In the genomic region with DNA sequence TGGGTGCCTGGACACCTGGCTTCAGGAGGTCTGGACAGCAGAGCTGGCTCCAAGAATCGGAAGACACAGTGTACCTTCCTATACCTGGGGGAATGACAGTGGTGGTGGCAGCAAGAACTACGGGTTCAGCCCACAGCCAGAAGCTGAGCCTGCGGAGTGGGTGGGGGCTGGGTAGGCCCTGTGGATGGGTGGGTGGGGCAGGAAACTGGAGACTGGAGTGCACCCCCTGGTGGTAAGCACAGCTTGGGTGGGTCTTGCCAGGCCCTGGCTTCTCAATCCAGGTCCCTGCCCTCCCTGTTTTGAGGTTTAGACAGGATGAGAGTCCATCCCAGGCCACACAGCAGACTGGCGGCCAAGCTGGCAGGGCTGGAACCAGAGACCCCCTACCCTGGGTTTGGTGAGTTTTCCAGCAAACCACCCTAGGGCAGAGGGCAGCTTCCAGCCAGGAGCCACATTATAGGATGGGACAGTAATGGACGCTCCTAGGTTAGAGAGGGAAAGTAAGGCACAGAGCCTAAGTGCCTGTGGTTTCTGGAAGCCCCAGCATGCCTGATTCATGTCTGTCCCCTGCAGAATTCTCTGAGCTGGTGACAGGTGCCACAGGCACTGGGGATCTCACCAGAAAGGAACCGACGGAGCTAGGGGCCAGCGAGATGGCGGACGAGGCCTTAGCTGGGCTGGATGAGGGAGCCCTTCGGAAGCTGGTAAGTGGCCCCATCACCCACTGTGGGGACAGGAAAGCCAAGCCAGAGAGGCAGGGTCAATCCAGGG, we compare ENCODE assay signal across 8 cellular contexts. TPM values are rescaled to one million over a fixed set of nuclear protein-coding genes. Genes with fewer than 3 reads are reported as not detected.
DNase-seq lines count a peak whose midpoint lies in the region; ATAC-seq, FAIRE-seq and TF ChIP-seq lines count a peak whose summit lies in the region.

No MANE protein-coding gene starts in this region.

- H3K9me3 Mint-ChIP-seq in brain = no peaks in the 10 kb centered on the region

- H3K9me3 ChIP-seq in A549 = no peaks in the 10 kb centered on the region
- H3K9me3 ChIP-seq in SK-N-MC (ENCODE audit: low read depth, low read length) = no peaks in the 10 kb centered on the region

- peak; percentile 31 to 52 for TF ChIP-seq RAD21 in A549 (conservative IDR thresholded peaks at IDR 0.05 in 1 of 2, IDR thresholded peaks at IDR 0.05 in 1 of 2)

- TF ChIP-seq CTCF in A549 (IDR thresholded peaks at IDR 0.05) = peak; percentile 53
- peak; percentile 52 for TF ChIP-seq CTCF in GM13977 (IDR thresholded peaks at IDR 0.05; ENCODE audit: extremely low read depth, insufficient read depth, missing control alignments)
- TF ChIP-seq CTCF in brain (conservative IDR thresholded peaks at IDR 0.05) = peak; percentile 26 to 40

- CTCF ChIA-PET in A549 (lab: Yijun Ruan, JAX) = interaction anchor here (0.6 to 5.1 kb wide), 29 partner anchors 9 to 327 kb away, joined by 3 to 34 read pairs (median 4); partner anchors contain the start of genes MORC2, SELENOM and TUG1

- no peak for FAIRE-seq in A549 (lab: Jason Lieb, UNC)

- peaks cover 12% of the 10 kb centered on the region for H3K27me3 Mint-ChIP-seq in brain

- POLR2A ChIA-PET in A549 (lab: Yijun Ruan, JAX) = interaction anchor here (1.1 to 4.3 kb wide), 2 partner anchors 9 to 114 kb away, joined by 3 to 58 read pairs; partner anchors contain the start of genes MORC2 and TUG1

- TF ChIP-seq POLR2A in A549 (IDR thresholded peaks at IDR 0.05; ENCODE audit: low read length) = no peak

- in situ Hi-C loops in GM13977 (cut with MboI; ENCODE audit: low pct_unique_long_range_greater_than_20kb, low sequenced_read_pairs, unreplicated experiment) = loop anchor here (10.0 kb wide), 1 partner anchor 318 kb away; no protein-coding TSS in a partner anchor

- peak overlapping the region; percentile 88 to 91 (median 89) for H3K4me3 Mint-ChIP-seq in brain

- H3K27ac ChIP-seq in A549 (peak overlapping the region; percentile 92 to 94), SK-N-MC (no peak overlapping the region)

- 68% methylated on average over 9 of the region's 11 CpGs for WGBS in A549 (ENCODE audit: missing lambda C conversion rate)

- H3K36me3 ChIP-seq in SK-N-MC (ENCODE audit: insufficient read depth, low read length) = no peaks in the 10 kb centered on the region

- no peak overlapping the region for H3K9ac ChIP-seq in SK-N-MC (ENCODE audit: insufficient read length)

- H3K4me3 ChIP-seq in A549 = peak overlapping the region; percentile 95
- H3K4me3 ChIP-seq in SK-N-MC = peak overlapping the region; percentile 86

- peaks cover 45% of the 10 kb centered on the region for H3K4me1 Mint-ChIP-seq in brain

- peak overlapping the region; percentile 99 for H3K4me2 ChIP-seq in A549

- TF ChIP-seq EP300 in A549 (IDR thresholded peaks at IDR 0.05) = no peak

- DNase-seq in A549 (ENCODE audit: low read depth in 1 of 2, low spot score in 1 of 2) (peak; percentile 74 to 76), GM13977 (ENCODE audit: low spot score) (peak; percentile 50), SK-N-MC (ENCODE audit: low read depth, low spot score) (no peak), kidney tubule cell (ENCODE audit: low spot score) (peak; percentile 65), NCI-H187 (lab: John Stamatoyannopoulos, UW) (no peak)
- DNase-seq in stimulated activated CD4-positive, alpha-beta T cell treated with anti-CD3 and anti-CD28 coated beads, TNF-alpha, amount 100 ng/mL, for 24 hours (ENCODE audit: low read depth in 3 of 3) = peak; percentile 29 to 70 (median 33)

- peaks cover 31% of the 10 kb centered on the region for H3K4me1 ChIP-seq in A549

- no peaks in the 10 kb centered on the region for H3K36me3 Mint-ChIP-seq in brain

- ATAC-seq in A549 = peak; percentile 31 to 66; a peak in 5 of 6 replicates
- ATAC-seq in HG02759 (IDR thresholded peaks at IDR 0.05; ENCODE audit: unreplicated experiment) = no peak

- H3K27ac Mint-ChIP-seq in brain = peak overlapping the region in 4 of 5 experiments; percentile 49 to 92 (median 68)

TF ChIP-seq in A549, 52 proteins besides CTCF, POLR2A, EP300 and RAD21:
- TF ChIP-seq ZC3H11A (IDR thresholded peaks at IDR 0.05) (no peak), SMC3 (IDR thresholded peaks at IDR 0.05) (peak; percentile 70)

RNA-seq across cellular contexts. Expression of gene SMTN, which starts 1.7 kb away (rescaled TPM):
- 7.0 and 12.7 TPM in 2 replicates for polyA plus RNA-seq in A549 (2011; rRNA removed)
- 29.6 and 31.6 TPM in 2 replicates for polyA plus RNA-seq in A549 (2012; cell fraction: cytosol; rRNA removed)
- polyA plus RNA-seq in A549 (2012; cell fraction: nucleus; rRNA removed) = 122 and 130 TPM in 2 replicates
- 33.1 to 37.3 TPM (median 34.9 TPM) in 3 replicates for polyA plus RNA-seq in A549 (2017; fragmentation: RNase III; extraction: RNeasy Plus Mini Kit Qiagen cat#74134 plus additional on column Dnase treatment)
- 5.5 and 11.3 TPM in 2 replicates for polyA minus RNA-seq in A549 (2011; rRNA and poly(A)+ RNA removed)
- polyA plus RNA-seq in brain (ENCODE audit: insufficient read depth, low read depth, low replicate concordance) = 32.3 TPM

RNA-seq across cellular contexts. Expression of gene SELENOM, which starts 24.6 kb away (rescaled TPM):
- polyA plus RNA-seq in A549 (2011; rRNA removed) (14.2 and 15.3 TPM in 2 replicates), A549 (2017; fragmentation: RNase III; extraction: RNeasy Plus Mini Kit Qiagen cat#74134 plus additional on column Dnase treatment) (46.4 to 50.2 TPM (median 46.5 TPM) in 3 replicates), brain (ENCODE audit: insufficient read depth, low read depth, low replicate concordance) (96.1 TPM)
- polyA plus RNA-seq in A549 (2012; cell fraction: cytosol; rRNA removed) = 62.7 and 76.5 TPM in 2 replicates
- polyA plus RNA-seq in A549 (2012; cell fraction: nucleus; rRNA removed) = 82.5 and 94.7 TPM in 2 replicates
- polyA minus RNA-seq in A549 (2011; rRNA and poly(A)+ RNA removed) = 12.4 and 18.3 TPM in 2 replicates

RNA-seq across cellular contexts. Expression of gene INPP5J, which starts 40.0 kb away (rescaled TPM):
- polyA plus RNA-seq in A549 (2011; rRNA removed) (0.70 and 0.98 TPM in 2 replicates), A549 (2017; fragmentation: RNase III; extraction: RNeasy Plus Mini Kit Qiagen cat#74134 plus additional on column Dnase treatment) (1.3 to 1.8 TPM (median 1.5 TPM) in 3 replicates), brain (ENCODE audit: insufficient read depth, low read depth, low replicate concordance) (5.6 TPM)
- 1.2 and 1.6 TPM in 2 replicates for polyA plus RNA-seq in A549 (2012; cell fraction: cytosol; rRNA removed)
- polyA plus RNA-seq in A549 (2012; cell fraction: nucleus; rRNA removed) = 7.6 and 9.2 TPM in 2 replicates
- polyA minus RNA-seq in A549 (2011; rRNA and poly(A)+ RNA removed) = 1.6 and 1.8 TPM in 2 replicates

RNA-seq across cellular contexts. Expression of gene PLA2G3, which starts 57.5 kb away (rescaled TPM):
- not detected in 2 replicates for polyA plus RNA-seq in A549 (2011; rRNA removed)
- polyA plus RNA-seq in A549 (2012; cell fraction: cytosol; rRNA removed) = not detected in 2 replicates
- 0.02 TPM in 1 of 2 replicates, not detected in the other for polyA plus RNA-seq in A549 (2012; cell fraction: nucleus; rRNA removed)
- polyA plus RNA-seq in A549 (2017; fragmentation: RNase III; extraction: RNeasy Plus Mini Kit Qiagen cat#74134 plus additional on column Dnase treatment) = not detected in 3 replicates
- not detected in 2 replicates for polyA minus RNA-seq in A549 (2011; rRNA and poly(A)+ RNA removed)
- polyA plus RNA-seq in brain (ENCODE audit: insufficient read depth, low read depth, low replicate concordance) = 0.12 TPM

Comparison
In these comparisons a context has a peak if more than half of its experiments do, and no peak if none do; other contexts are left out.
1. DNase-seq: peak in A549 (2 of 2), GM13977 (single experiment), kidney tubule cell (single experiment) and stimulated activated CD4-positive, alpha-beta T cell treated with anti-CD3 and anti-CD28 coated beads, TNF-alpha, amount 100 ng/mL, for 24 hours (3 of 3); none in SK-N-MC (single experiment) and NCI-H187 (0 of 2).
2. Peak in every context shown above with its lines, with median percentiles within 50 percentile points of each other: CTCF ChIP-seq.